Comparison of ENCODE assay signal across 17 cellular contexts in genomic region chr16:11175106-11175795, GRCh38.
DNase-seq lines count a peak whose midpoint lies in the region; ATAC-seq and TF ChIP-seq lines count a peak whose summit lies in the region.
"Had no signal": no experiment of that assay in that cellular context is flagged by ENCODE, and none has a peak within 500 bp of the region (broad histone marks: within the 10 kb centered on the region; RNA-seq: fewer than 3 reads in every experiment).

No MANE protein-coding gene starts in this region.

- no peak for TF ChIP-seq CTCF in neural progenitor cell (IDR thresholded peaks at IDR 0.05)

- POLR2A ChIA-PET in activated CD8-positive, alpha-beta T cell treated with anti-CD3 and anti-CD28 coated beads, Interleukin-2, amount 10 ng/mL, durations not matched to agents 7 days and 5 days (lab: Charles Lee) = interaction anchor here (0.6 to 2.1 kb wide), 2 partner anchors 58 to 80 kb away, joined by 3 to 8 read pairs; partner anchors contain the start of gene SOCS1

- no peaks in the 10 kb centered on the region for H3K36me3 ChIP-seq in neural progenitor cell
- H3K36me3 ChIP-seq: ovary had no signal

- peak overlapping the region; percentile 82 for H3K27ac Mint-ChIP-seq in activated CD8-positive, alpha-beta memory T cell treated with anti-CD3 and anti-CD28 coated beads, Interleukin-2, amount 10 ng/mL, durations not matched to agents 7 days and 5 days
- H3K27ac Mint-ChIP-seq in activated CD8-positive, alpha-beta T cell treated with anti-CD3 and anti-CD28 coated beads, Interleukin-2, amount 10 ng/mL, durations not matched to agents 7 days and 5 days = peak overlapping the region; percentile 78
- peak overlapping the region; percentile 93 for H3K27ac Mint-ChIP-seq in neural progenitor cell

- no peak for ATAC-seq in activated CD8-positive, alpha-beta memory T cell treated with anti-CD3 and anti-CD28 coated beads, Interleukin-2, amount 10 ng/mL, durations not matched to agents 7 days and 5 days
- ATAC-seq in HG02610 (IDR thresholded peaks at IDR 0.05; ENCODE audit: unreplicated experiment) = peak; percentile 6
- ATAC-seq in activated CD8-positive, alpha-beta T cell treated with anti-CD3 and anti-CD28 coated beads, Interleukin-2, amount 10 ng/mL, durations not matched to agents 7 days and 5 days = no peak
- no peak for ATAC-seq in HG03571 (IDR thresholded peaks at IDR 0.05; ENCODE audit: unreplicated experiment)
- ATAC-seq in GM18858 (IDR thresholded peaks at IDR 0.05; ENCODE audit: unreplicated experiment) = no peak
- ATAC-seq: effector memory CD8-positive, alpha-beta T cell; upper lobe of right lung had no signal

- no peaks in the 10 kb centered on the region for H3K9me3 ChIP-seq in neural progenitor cell (ENCODE audit: low read depth)
- H3K9me3 ChIP-seq: ovary, SJSA1, upper lobe of right lung had no signal

- no peak overlapping the region for H3K4me2 ChIP-seq in neural progenitor cell

- no peak for DNase-seq in activated CD8-positive, alpha-beta memory T cell treated with anti-CD3 and anti-CD28 coated beads, Interleukin-2, amount 10 ng/mL, durations not matched to agents 7 days and 5 days
- no peak for DNase-seq in activated CD8-positive, alpha-beta memory T cell treated with anti-CD3 and anti-CD28 coated beads, Interleukin-2, amount 50 U/mL, for 4 hours
- DNase-seq in activated CD8-positive, alpha-beta T cell treated with anti-CD3 and anti-CD28 coated beads, Interleukin-2, amount 10 ng/mL, durations not matched to agents 7 days and 5 days = no peak
- DNase-seq in neural progenitor cell (ENCODE audit: low spot score) (no peak), cerebellar cortex (ENCODE audit: low spot score) (no peak)
- DNase-seq: caudate nucleus; COR-L47; effector memory CD8-positive, alpha-beta T cell; hippocampal formation; kidney glomerular epithelial cell; NCI-H1694 treated with DMSO at 0.1 percent for 48 hours; ovary; upper lobe of right lung had no signal

- H3K4me1 ChIP-seq in neural progenitor cell = no peaks in the 10 kb centered on the region
- H3K4me1 ChIP-seq: upper lobe of right lung had no signal

- H3K4me1 Mint-ChIP-seq in activated CD8-positive, alpha-beta memory T cell treated with anti-CD3 and anti-CD28 coated beads, Interleukin-2, amount 10 ng/mL, durations not matched to agents 7 days and 5 days = peaks cover 83% of the 10 kb centered on the region
- peaks cover 81% of the 10 kb centered on the region for H3K4me1 Mint-ChIP-seq in activated CD8-positive, alpha-beta T cell treated with anti-CD3 and anti-CD28 coated beads, Interleukin-2, amount 10 ng/mL, durations not matched to agents 7 days and 5 days (ENCODE audit: low read depth)
- H3K4me1 Mint-ChIP-seq in neural progenitor cell = peaks cover 7% of the 10 kb centered on the region

- H3K4me3 ChIP-seq in neural progenitor cell = no peak overlapping the region
- H3K4me3 ChIP-seq: ovary, SJSA1, upper lobe of right lung had no signal

- no peaks in the 10 kb centered on the region for H3F3A ChIP-seq in neural progenitor cell (ENCODE audit: low read depth)

- H3K9ac ChIP-seq in neural progenitor cell = no peak overlapping the region

- H4K20me1 ChIP-seq in neural progenitor cell (ENCODE audit: low read depth) = no peaks in the 10 kb centered on the region

- CTCF ChIA-PET in activated CD8-positive, alpha-beta memory T cell treated with anti-CD3 and anti-CD28 coated beads, Interleukin-2, amount 10 ng/mL, durations not matched to agents 7 days and 5 days (lab: Charles Lee) = no interaction called here
- CTCF ChIA-PET in activated CD8-positive, alpha-beta T cell treated with anti-CD3 and anti-CD28 coated beads, Interleukin-2, amount 10 ng/mL, durations not matched to agents 7 days and 5 days (lab: Charles Lee) = interaction anchor here (1.0 kb wide), 1 partner anchor 14 kb away, joined by 4 read pairs; no protein-coding TSS in a partner anchor

- H2AFZ ChIP-seq in neural progenitor cell (replicated peaks) = no peak overlapping the region

- peaks cover 27% of the 10 kb centered on the region for H3K36me3 Mint-ChIP-seq in activated CD8-positive, alpha-beta memory T cell treated with anti-CD3 and anti-CD28 coated beads, Interleukin-2, amount 10 ng/mL, durations not matched to agents 7 days and 5 days
- peaks cover 51% of the 10 kb centered on the region for H3K36me3 Mint-ChIP-seq in activated CD8-positive, alpha-beta T cell treated with anti-CD3 and anti-CD28 coated beads, Interleukin-2, amount 10 ng/mL, durations not matched to agents 7 days and 5 days (ENCODE audit: low read depth)
- peaks cover 14% of the 10 kb centered on the region for H3K36me3 Mint-ChIP-seq in neural progenitor cell

- H3K27me3 ChIP-seq in neural progenitor cell = no peaks in the 10 kb centered on the region
- H3K27me3 ChIP-seq: ovary, SJSA1, upper lobe of right lung had no signal

- H3K4me3 Mint-ChIP-seq in activated CD8-positive, alpha-beta memory T cell treated with anti-CD3 and anti-CD28 coated beads, Interleukin-2, amount 10 ng/mL, durations not matched to agents 7 days and 5 days = no peak overlapping the region
- no peak overlapping the region for H3K4me3 Mint-ChIP-seq in activated CD8-positive, alpha-beta T cell treated with anti-CD3 and anti-CD28 coated beads, Interleukin-2, amount 10 ng/mL, durations not matched to agents 7 days and 5 days
- no peak overlapping the region for H3K4me3 Mint-ChIP-seq in neural progenitor cell
- H3K4me3 Mint-ChIP-seq: effector memory CD8-positive, alpha-beta T cell had no signal

- H3K79me2 ChIP-seq in neural progenitor cell (ENCODE audit: low read depth) = no peaks in the 10 kb centered on the region

- no peaks in the 10 kb centered on the region for H3K9me3 Mint-ChIP-seq in activated CD8-positive, alpha-beta memory T cell treated with anti-CD3 and anti-CD28 coated beads, Interleukin-2, amount 10 ng/mL, durations not matched to agents 7 days and 5 days (ENCODE audit: low read depth)
- no peaks in the 10 kb centered on the region for H3K9me3 Mint-ChIP-seq in activated CD8-positive, alpha-beta T cell treated with anti-CD3 and anti-CD28 coated beads, Interleukin-2, amount 10 ng/mL, durations not matched to agents 7 days and 5 days (ENCODE audit: insufficient read depth)
- H3K9me3 Mint-ChIP-seq in neural progenitor cell = no peaks in the 10 kb centered on the region
- H3K9me3 Mint-ChIP-seq: effector memory CD8-positive, alpha-beta T cell had no signal

- no peak overlapping the region for H3K27ac ChIP-seq in neural progenitor cell
- H3K27ac ChIP-seq: ovary, SJSA1, upper lobe of right lung had no signal

- no peaks in the 10 kb centered on the region for H3K27me3 Mint-ChIP-seq in activated CD8-positive, alpha-beta memory T cell treated with anti-CD3 and anti-CD28 coated beads, Interleukin-2, amount 10 ng/mL, durations not matched to agents 7 days and 5 days
- no peaks in the 10 kb centered on the region for H3K27me3 Mint-ChIP-seq in activated CD8-positive, alpha-beta T cell treated with anti-CD3 and anti-CD28 coated beads, Interleukin-2, amount 10 ng/mL, durations not matched to agents 7 days and 5 days (ENCODE audit: low read depth)
- peaks cover 2% of the 10 kb centered on the region for H3K27me3 Mint-ChIP-seq in neural progenitor cell (ENCODE audit: insufficient read depth, low read depth)
- H3K27me3 Mint-ChIP-seq: effector memory CD8-positive, alpha-beta T cell had no signal
